Comparison of ENCODE assay signal across 7 cellular contexts in genomic region chr1:13171548-13171947, GRCh38. TPM values are rescaled to one million over a fixed set of nuclear protein-coding genes. Genes with fewer than 3 reads are reported as not detected.
"Had no signal": no experiment of that assay in that cellular context is flagged by ENCODE, and none has a peak within 500 bp of the region (broad histone marks: within the 10 kb centered on the region; RNA-seq: fewer than 3 reads in every experiment).

Gene PRAMEF9, plus strand, starts transcription at chr1:13171848. Its CDS starts 3,433 bp downstream, at chr1:13175281.

RNA-seq across cellular contexts. Expression of gene PRAMEF9, which starts in this region (rescaled TPM):
- total RNA-seq: GM23248, GM23338, H1, H4, H7, H9, HFFc6 had no signal
